In the genomic region with DNA sequence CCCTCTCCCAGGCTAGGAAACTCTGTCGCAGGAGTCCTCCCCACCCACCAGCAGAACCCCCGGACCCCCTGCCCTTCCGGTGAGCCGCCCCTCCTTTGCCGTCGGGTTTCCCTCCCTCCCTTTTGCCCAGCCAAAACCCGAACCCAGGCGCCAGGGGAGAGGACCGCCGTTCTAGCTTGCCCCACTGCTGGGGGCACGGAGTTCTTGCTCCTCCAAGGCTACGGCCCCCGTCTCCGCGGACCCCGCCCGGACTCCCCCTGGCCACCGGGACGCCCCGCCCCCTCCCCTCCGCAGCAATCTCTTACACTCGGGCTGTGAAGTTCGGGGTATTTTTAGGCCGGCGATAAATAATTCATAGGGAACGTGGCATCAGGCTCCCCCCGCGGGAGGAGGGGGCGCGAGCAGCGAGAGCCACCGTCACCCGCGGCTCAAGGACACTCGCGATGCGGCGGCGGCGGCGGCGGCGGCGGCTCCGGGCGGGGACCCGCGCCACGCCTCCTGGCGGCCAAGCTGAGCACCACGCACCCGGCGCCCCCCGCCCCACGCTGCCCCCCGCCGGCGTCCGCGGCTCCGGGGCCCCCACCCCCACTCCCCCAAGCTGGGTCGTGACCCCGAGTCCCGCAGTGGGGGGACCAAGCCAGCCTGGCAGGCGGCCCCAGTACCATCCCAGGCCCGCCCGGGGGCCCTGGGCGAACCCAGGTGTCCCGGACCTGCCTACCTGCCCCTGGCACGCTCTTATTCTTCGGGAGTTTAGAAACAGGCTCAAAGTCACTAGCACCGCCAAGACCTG, we compare ENCODE assay signal across 8 cellular contexts. TPM values are rescaled to one million over a fixed set of nuclear protein-coding genes. Genes with fewer than 3 reads are reported as not detected.
DNase-seq lines count a peak whose midpoint lies in the region; FAIRE-seq and TF ChIP-seq lines count a peak whose summit lies in the region.

A gene (minus strand): TSS at position 447 of the 790 bp plus-strand sequence. CDS start 4,793 bp downstream, outside the sequence.

- H3K27me3 ChIP-seq in SK-N-SH (ENCODE audit: insufficient read depth) (peaks cover 46% of the 10 kb centered on the region), rectal smooth muscle tissue (ENCODE audit: control insufficient read depth, insufficient read depth, low read length) (peaks cover 30% of the 10 kb centered on the region)

- H3K27ac ChIP-seq in SK-N-SH (ENCODE audit: low read depth in 2 of 2, low read length in 1 of 2) (no peak within 1 kb of the TSS), rectal smooth muscle tissue (ENCODE audit: low read depth, low read length) (no peak within 1 kb of the TSS)

- DNase-seq in GM12865 (ENCODE audit: low read depth) (no peak), SK-N-SH (peak; percentile 93), dermis blood vessel endothelial cell (peak; percentile 31), HT-29 (ENCODE audit: low spot score) (no peak), urothelium cell line (ENCODE audit: low spot score) (no peak), C1 segment of cervical spinal cord (lab: John Stamatoyannopoulos, UW) (no peak), dedifferentiated amniotic fluid mesenchymal stem cell (ENCODE audit: extremely low spot score) (no peak)

- H3K9ac ChIP-seq in SK-N-SH (no peak within 1 kb of the TSS), rectal smooth muscle tissue (ENCODE audit: low read length) (no peak within 1 kb of the TSS)

- no peak for FAIRE-seq in urothelium cell line (lab: Jason Lieb, UNC)

- no peak; a peak in 1 of 4 replicates for TF ChIP-seq EP300 in SK-N-SH (IDR thresholded peaks at IDR 0.05; ENCODE audit: borderline replicate concordance in 1 of 2, low read depth in 1 of 2, low read length in 1 of 2)

- WGBS in SK-N-SH (ENCODE audit: low lambda C conversion rate): 4% methylated on average over 37 of the region's 72 CpGs

- H3K36me3 ChIP-seq in SK-N-SH (replicated peaks in 1 of 2; ENCODE audit: control insufficient read depth in 1 of 2, insufficient read depth in 2 of 2, low read length in 1 of 2) (peaks cover 7 to 15% of the 10 kb centered on the region in 2 experiments), rectal smooth muscle tissue (ENCODE audit: control insufficient read depth, insufficient read depth, low read length) (no peaks in the 10 kb centered on the region)

- no peak within 1 kb of the TSS for H2AFZ ChIP-seq in SK-N-SH (ENCODE audit: low read depth)

- no peak within 1 kb of the TSS for H3K4me3 ChIP-seq in GM12865 (ENCODE audit: low read depth, low read length)
- peak within 1 kb of the TSS; percentile 45 to 55 for H3K4me3 ChIP-seq in SK-N-SH (ENCODE audit: low read depth in 2 of 2, low read length in 1 of 2)
- peak within 1 kb of the TSS; percentile 30 for H3K4me3 ChIP-seq in rectal smooth muscle tissue (ENCODE audit: low read length)

- POLR2A ChIA-PET in SK-N-SH (lab: Yijun Ruan, JAX): interaction anchor here (1.0 kb wide), 1 partner anchor 13 kb away, joined by 4 read pairs; a partner anchor contains a TSS

- no peaks in the 10 kb centered on the region for H3K9me2 ChIP-seq in SK-N-SH

- no peaks in the 10 kb centered on the region for H3K79me2 ChIP-seq in SK-N-SH (ENCODE audit: insufficient read depth)

- TF ChIP-seq RAD21 in SK-N-SH (IDR thresholded peaks at IDR 0.05; ENCODE audit: low read length): no peak

- H3K9me3 ChIP-seq in SK-N-SH: no peaks in the 10 kb centered on the region

- peak; percentile 27 for TF ChIP-seq CTCF in GM12865 (IDR thresholded peaks at IDR 0.05; ENCODE audit: insufficient read depth, low read depth, low read length, missing control alignments)
- TF ChIP-seq CTCF in SK-N-SH (IDR thresholded peaks at IDR 0.05): peak; percentile 54

- H4K20me1 ChIP-seq in SK-N-SH (ENCODE audit: insufficient read depth): peaks cover 28% of the 10 kb centered on the region

- H3K4me1 ChIP-seq in SK-N-SH (ENCODE audit: control insufficient read depth in 1 of 2, insufficient read depth in 2 of 2, low read depth in 1 of 2, low read length in 1 of 2) (peaks cover 0 to 10% of the 10 kb centered on the region in 2 experiments; a peak in 2 of 4 replicates), rectal smooth muscle tissue (ENCODE audit: control insufficient read depth, insufficient read depth, low read length) (no peaks in the 10 kb centered on the region)

- CTCF ChIA-PET in SK-N-SH (lab: Yijun Ruan, JAX): interaction anchor here (0.8 to 98.1 kb wide), 10 partner anchors 0 to 411 kb away, joined by 3 to 3869 read pairs (median 10); a partner anchor contains a TSS

- H3K4me2 ChIP-seq in SK-N-SH: peak within 1 kb of the TSS; percentile 76; the same call in 1 of the 2 replicates

- H3F3A ChIP-seq in SK-N-SH (replicated peaks; ENCODE audit: insufficient read depth): no peaks in the 10 kb centered on the region

TF ChIP-seq in SK-N-SH, 30 proteins besides CTCF, POLR2A, EP300 and RAD21:
- TF ChIP-seq NFIC (IDR thresholded peaks at IDR 0.05; ENCODE audit: borderline replicate concordance) (no peak), SMC3 (IDR thresholded peaks at IDR 0.05; ENCODE audit: low read depth, low read length) (peak; percentile 32), RXRA (IDR thresholded peaks at IDR 0.05; ENCODE audit: borderline replicate concordance, low read depth) (no peak), EZH2phosphoT487 (IDR thresholded peaks at IDR 0.05; ENCODE audit: borderline replicate concordance, low read depth) (0 out of 2 replicates have a peak, but pooled peaks have one; percentile 78)
- TF ChIP-seq, protein P1, sequence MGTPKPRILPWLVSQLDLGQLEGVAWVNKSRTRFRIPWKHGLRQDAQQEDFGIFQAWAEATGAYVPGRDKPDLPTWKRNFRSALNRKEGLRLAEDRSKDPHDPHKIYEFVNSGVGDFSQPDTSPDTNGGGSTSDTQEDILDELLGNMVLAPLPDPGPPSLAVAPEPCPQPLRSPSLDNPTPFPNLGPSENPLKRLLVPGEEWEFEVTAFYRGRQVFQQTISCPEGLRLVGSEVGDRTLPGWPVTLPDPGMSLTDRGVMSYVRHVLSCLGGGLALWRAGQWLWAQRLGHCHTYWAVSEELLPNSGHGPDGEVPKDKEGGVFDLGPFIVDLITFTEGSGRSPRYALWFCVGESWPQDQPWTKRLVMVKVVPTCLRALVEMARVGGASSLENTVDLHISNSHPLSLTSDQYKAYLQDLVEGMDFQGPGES (IDR thresholded peaks at IDR 0.05; ENCODE audit: low read depth, low read length): no peak
TF ChIP-seq in SK-N-SH: peak in this region for 2.

RNA-seq across cellular contexts. Expression of the gene that starts here (rescaled TPM):
- 0.39 and 0.45 TPM in 2 replicates for polyA plus RNA-seq in SK-N-SH (2012; rRNA removed)
- polyA plus RNA-seq in SK-N-SH (2012; cell fraction: cytosol; rRNA removed): 0.05 and 0.08 TPM in 2 replicates
- 4.1 and 9.2 TPM in 2 replicates for polyA plus RNA-seq in SK-N-SH (2012; cell fraction: nucleus; rRNA removed)
- 0.14 and 0.17 TPM in 2 replicates for total RNA-seq in dermis blood vessel endothelial cell
- total RNA-seq in HT-29 (2014; rRNA removed; shearing (Covaris generic)): 0.03 TPM in 1 of 2 replicates, not detected in the other

Comparison
In these comparisons a context has a peak if more than half of its experiments do, and no peak if none do; other contexts are left out.
1. Peak in DNase-seq in dermis blood vessel endothelial cell; RNA of the gene not detected or under 1 TPM.